8 cellular contexts compared by ENCODE assay signal in genomic region chr19:44003461-44004134, GRCh38. TPM values are rescaled to one million over a fixed set of nuclear protein-coding genes. Genes with fewer than 3 reads are reported as not detected.
A peak's percentile ranks its signal among the peaks of the same experiment; 100 is the strongest.
DNase-seq lines count a peak whose midpoint lies in the region; ATAC-seq and TF ChIP-seq lines count a peak whose summit lies in the region.

No MANE protein-coding gene starts in this region.

- H3K79me2 ChIP-seq in hepatocyte: peaks cover 26% of the 10 kb centered on the region

- intact Hi-C loops in CD4-positive, alpha-beta memory T cell (cut with micrococcal nuclease): loop anchor here (2.0 kb wide), 2 partner anchors 69 to 91 kb away; partner anchors contain the start of genes ZNF224 and ZNF284

- POLR2A ChIA-PET in CD4-positive, alpha-beta memory T cell (lab: Charles Lee; ENCODE audit: partially characterized antibody): interaction anchor here (0.7 to 1.8 kb wide), 7 partner anchors 15 to 497 kb away, joined by 3 to 8 read pairs (median 5); partner anchors contain the start of genes ZNF180, ZNF222, ZNF224 and ZNF226

- DNase-seq in CD4-positive, alpha-beta memory T cell: no peak
- DNase-seq in LNCaP clone FGC (ENCODE audit: low read depth) (no peak), hepatocyte (ENCODE audit: low spot score) (peak; percentile 23), skeletal muscle cell (ENCODE audit: low read depth) (no peak), OCI-M2 (lab: John Stamatoyannopoulos, UW; ENCODE audit: unreplicated experiment) (no peak)
- no peak for DNase-seq in activated naive CD4-positive, alpha-beta T cell treated with anti-CD3 and anti-CD28 coated beads, Interleukin-2, amount 50 U/mL, for 72 hours (ENCODE audit: low spot score in 2 of 2)
- no peak for DNase-seq in activated CD4-positive, CD25-positive, alpha-beta regulatory T cell treated with anti-CD3 and anti-CD28 coated beads, Interleukin-2, amount 50 U/mL, for 72 hours

- peak overlapping the region; percentile 94 for H2AFZ ChIP-seq in hepatocyte

- H3K36me3 Mint-ChIP-seq in CD4-positive, alpha-beta memory T cell: peaks cover 39 to 46% of the 10 kb centered on the region in 2 donors
- H3K36me3 Mint-ChIP-seq in activated naive CD4-positive, alpha-beta T cell treated with anti-CD3 and anti-CD28 coated beads, Interleukin-2, amount 50 U/mL, for 72 hours: peaks cover 51 to 60% of the 10 kb centered on the region in 2 donors

- no peaks in the 10 kb centered on the region for H3K27me3 ChIP-seq in CD4-positive, alpha-beta memory T cell (ENCODE audit: insufficient read depth, low read length)
- H3K27me3 ChIP-seq in hepatocyte: no peaks in the 10 kb centered on the region

- peaks cover 0 to 7% of the 10 kb centered on the region in 2 donors for H3K9me3 ChIP-seq in CD4-positive, alpha-beta memory T cell (ENCODE audit: control insufficient read depth in 1 of 2, low read length in 2 of 2)
- H3K9me3 ChIP-seq in hepatocyte (ENCODE audit: low read depth): peaks cover 12% of the 10 kb centered on the region

- peaks cover 14% of the 10 kb centered on the region for H3K36me3 ChIP-seq in CD4-positive, alpha-beta memory T cell (ENCODE audit: insufficient read depth, low read length)
- H3K36me3 ChIP-seq in hepatocyte (replicated peaks; ENCODE audit: insufficient read depth, low read depth): no peaks in the 10 kb centered on the region

- peak; percentile 17 for ATAC-seq in GM19397 (IDR thresholded peaks at IDR 0.05; ENCODE audit: unreplicated experiment)
- peak in 1 of 2 donors; percentile 35 for ATAC-seq in activated naive CD4-positive, alpha-beta T cell treated with anti-CD3 and anti-CD28 coated beads, Interleukin-2, amount 50 U/mL, for 72 hours

- peaks cover 16% of the 10 kb centered on the region for H3K4me1 ChIP-seq in CD4-positive, alpha-beta memory T cell (ENCODE audit: insufficient read depth, low read length)
- H3K4me1 ChIP-seq in hepatocyte (ENCODE audit: insufficient read depth): peaks cover 10% of the 10 kb centered on the region

- H3K4me3 ChIP-seq in CD4-positive, alpha-beta memory T cell (ENCODE audit: low read length in 2 of 2): peak overlapping the region; percentile 66 to 75
- H3K4me3 ChIP-seq in LNCaP clone FGC (ENCODE audit: low read depth, low read length): peak overlapping the region; percentile 77
- H3K4me3 ChIP-seq in hepatocyte: peak overlapping the region; percentile 82
- peak overlapping the region; percentile 91 for H3K4me3 ChIP-seq in skeletal muscle cell (ENCODE audit: low read depth, low read length)

- H3K9me3 Mint-ChIP-seq in CD4-positive, alpha-beta memory T cell: peaks cover 15 to 44% (median 33%) of the 10 kb centered on the region in 8 donors
- peaks cover 27 to 34% of the 10 kb centered on the region in 2 donors for H3K9me3 Mint-ChIP-seq in activated naive CD4-positive, alpha-beta T cell treated with anti-CD3 and anti-CD28 coated beads, Interleukin-2, amount 50 U/mL, for 72 hours

- H3K4me1 Mint-ChIP-seq in CD4-positive, alpha-beta memory T cell: peaks cover 22 to 30% (median 23%) of the 10 kb centered on the region in 4 donors

- H3K9me2 ChIP-seq in hepatocyte (replicated peaks; ENCODE audit: insufficient read depth): no peaks in the 10 kb centered on the region

- peak overlapping the region; percentile 90 for H3K4me2 ChIP-seq in hepatocyte

- 20% methylated on average over 19 of the region's 19 CpGs for WGBS in hepatocyte (ENCODE audit: low lambda C conversion rate, missing lambda C conversion rate)

- no peaks in the 10 kb centered on the region for H3K27me3 Mint-ChIP-seq in CD4-positive, alpha-beta memory T cell

- H3K27ac ChIP-seq in CD4-positive, alpha-beta memory T cell (ENCODE audit: low read depth, low read length): peak overlapping the region; percentile 58
- H3K27ac ChIP-seq in hepatocyte: peak overlapping the region; percentile 85

- CTCF ChIA-PET in CD4-positive, alpha-beta memory T cell (lab: Charles Lee; ENCODE audit: partially characterized antibody): interaction anchor here (0.9 to 1.0 kb wide), 2 partner anchors 47 to 69 kb away, joined by 3 read pairs; no protein-coding TSS in a partner anchor

- peak overlapping the region; percentile 79 to 98 (median 97) for H3K27ac Mint-ChIP-seq in CD4-positive, alpha-beta memory T cell
- peak overlapping the region; percentile 44 to 96 for H3K27ac Mint-ChIP-seq in activated naive CD4-positive, alpha-beta T cell treated with anti-CD3 and anti-CD28 coated beads, Interleukin-2, amount 50 U/mL, for 72 hours

- no peaks in the 10 kb centered on the region for H4K20me1 ChIP-seq in hepatocyte (ENCODE audit: insufficient read depth, poor library complexity, severe bottlenecking)

- TF ChIP-seq CTCF in LNCaP clone FGC (IDR thresholded peaks at IDR 0.05; ENCODE audit: control insufficient read depth, extremely low read depth, insufficient read depth): 0 out of 2 replicates have a peak, but pooled peaks have one; percentile 2
- TF ChIP-seq CTCF in hepatocyte (IDR thresholded peaks at IDR 0.05; ENCODE audit: poor library complexity): no peak

- peak overlapping the region; percentile 98 to 100 (median 99) for H3K4me3 Mint-ChIP-seq in CD4-positive, alpha-beta memory T cell

RNA-seq across cellular contexts. Expression of gene ZNF230, which starts 0.8 kb away (rescaled TPM):
- 10 to 100 TPM; 16.6 to 18.4 TPM for total RNA-seq in CD4-positive, alpha-beta memory T cell
- polyA plus RNA-seq in CD4-positive, alpha-beta memory T cell: 1 to 10 TPM in 1 of 2 donors, under 1 TPM in 1; 0.83 to 4.8 TPM
- total RNA-seq in activated naive CD4-positive, alpha-beta T cell treated with anti-CD3 and anti-CD28 coated beads, Interleukin-2, amount 50 U/mL, for 72 hours: 1 to 10 TPM; 3.6 to 5.1 TPM
- total RNA-seq in hepatocyte: 4.4 and 5.9 TPM in 2 replicates
- polyA plus RNA-seq in hepatocyte: 3.7 and 4.3 TPM in 2 replicates

RNA-seq across cellular contexts. Expression of gene ZNF155, which starts 19.6 kb away (rescaled TPM):
- total RNA-seq in CD4-positive, alpha-beta memory T cell: 10 to 100 TPM; 12.9 to 14.1 TPM
- polyA plus RNA-seq in CD4-positive, alpha-beta memory T cell: 1 to 10 TPM; 2.4 to 4.2 TPM
- 1 to 10 TPM; 4.1 TPM for total RNA-seq in activated naive CD4-positive, alpha-beta T cell treated with anti-CD3 and anti-CD28 coated beads, Interleukin-2, amount 50 U/mL, for 72 hours
- total RNA-seq in hepatocyte: 5.6 and 7.2 TPM in 2 replicates
- polyA plus RNA-seq in hepatocyte: 3.2 and 5.3 TPM in 2 replicates

RNA-seq across cellular contexts. Expression of gene ZNF222, which starts 21.6 kb away (rescaled TPM):
- total RNA-seq in CD4-positive, alpha-beta memory T cell: 10 to 100 TPM in 1 of 2 experiments, 1 to 10 TPM in 1; 7.9 to 11.4 TPM
- 1 to 10 TPM; 1.6 to 3.8 TPM for polyA plus RNA-seq in CD4-positive, alpha-beta memory T cell
- 1 to 10 TPM; 1.8 to 2.0 TPM for total RNA-seq in activated naive CD4-positive, alpha-beta T cell treated with anti-CD3 and anti-CD28 coated beads, Interleukin-2, amount 50 U/mL, for 72 hours
- total RNA-seq in hepatocyte: 5.3 and 6.3 TPM in 2 replicates
- 1.6 and 1.8 TPM in 2 replicates for polyA plus RNA-seq in hepatocyte

RNA-seq across cellular contexts. Expression of gene ZNF223, which starts 48.2 kb away (rescaled TPM):
- total RNA-seq in CD4-positive, alpha-beta memory T cell: 1 to 10 TPM; 6.8 to 8.0 TPM
- polyA plus RNA-seq in CD4-positive, alpha-beta memory T cell: 1 to 10 TPM; 2.2 to 2.7 TPM
- 1 to 10 TPM in 1 of 2 donors, under 1 TPM in 1; 0.60 to 1.4 TPM for total RNA-seq in activated naive CD4-positive, alpha-beta T cell treated with anti-CD3 and anti-CD28 coated beads, Interleukin-2, amount 50 U/mL, for 72 hours
- total RNA-seq in hepatocyte: 12.9 and 14.3 TPM in 2 replicates
- 3.6 and 5.8 TPM in 2 replicates for polyA plus RNA-seq in hepatocyte

RNA-seq across cellular contexts. Expression of gene ZNF221, which starts 52.6 kb away (rescaled TPM):
- total RNA-seq in CD4-positive, alpha-beta memory T cell: 1 to 10 TPM; 2.9 to 3.2 TPM
- 1 to 10 TPM in 1 of 2 donors, not detected in 1; 1.0 TPM for polyA plus RNA-seq in CD4-positive, alpha-beta memory T cell
- 1 to 10 TPM; 1.1 to 3.4 TPM for total RNA-seq in activated naive CD4-positive, alpha-beta T cell treated with anti-CD3 and anti-CD28 coated beads, Interleukin-2, amount 50 U/mL, for 72 hours
- 7.1 and 8.2 TPM in 2 replicates for total RNA-seq in hepatocyte
- polyA plus RNA-seq in hepatocyte: 1.1 and 2.7 TPM in 2 replicates
